Comparison of ENCODE assay signal across 2 cellular contexts in the genomic region with DNA sequence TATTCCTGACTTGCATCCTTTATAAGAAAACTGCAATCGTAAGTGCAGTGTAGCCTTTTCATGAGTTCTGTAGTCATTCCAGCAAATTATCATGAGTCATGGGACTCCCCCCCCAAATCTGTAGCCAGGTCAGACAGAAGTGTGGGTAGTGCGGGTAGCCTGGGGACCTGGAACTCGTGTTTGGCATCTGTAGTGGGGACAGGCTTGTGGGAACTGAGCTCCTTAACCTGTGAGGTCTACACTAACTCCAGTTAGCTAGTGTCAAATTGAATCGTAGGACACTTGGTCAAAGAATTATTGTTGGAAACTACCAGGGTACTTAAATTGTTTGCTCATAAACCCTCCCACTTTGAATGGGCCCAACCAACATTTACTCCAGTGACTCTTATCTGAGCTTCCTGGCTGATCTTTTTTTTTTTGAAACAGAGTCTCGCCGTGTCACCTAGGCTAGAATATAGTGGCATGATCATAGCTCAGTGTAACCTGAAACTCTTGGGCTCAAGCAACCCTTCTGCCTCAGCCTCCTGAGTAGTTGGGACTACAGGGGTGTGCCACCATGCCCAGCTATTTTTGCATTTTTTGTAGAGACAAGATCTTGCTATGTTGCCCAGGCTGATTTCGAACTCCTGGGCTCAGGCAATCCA.
A peak's percentile ranks its signal among the peaks of the same experiment; 100 is the strongest.
TF ChIP-seq lines count a peak whose summit lies in the region.

No MANE protein-coding gene starts in this region.

TF ChIP-seq in A549, 52 proteins besides CTCF, POLR2A, EP300 and RAD21:
- no peak for TF ChIP-seq JUNB (IDR thresholded peaks at IDR 0.05)
- TF ChIP-seq FOSL2 (IDR thresholded peaks at IDR 0.05) = no peak
- TF ChIP-seq FOSL2 (CRISPR knock-in tag; IDR thresholded peaks at IDR 0.05) = peak; percentile 44

TF ChIP-seq in HEK293, 187 proteins besides CTCF, POLR2A, EP300 and RAD21:
- TF ChIP-seq PRDM10 (tag by site-specific recombination; IDR thresholded peaks at IDR 0.05) = 0 out of 2 replicates have a peak, but pooled peaks have one; percentile 24
- no peak for TF ChIP-seq ZNF629 (tag by site-specific recombination; IDR thresholded peaks at IDR 0.05)
